ENCODE assay signal across 6 cellular contexts in genomic region chr5:75921011-75921410, GRCh38.
"Had no signal": no experiment of that assay in that cellular context is flagged by ENCODE, and none has a peak within 500 bp of the region (broad histone marks: within the 10 kb centered on the region; RNA-seq: fewer than 3 reads in every experiment).

No MANE protein-coding gene starts in this region.

- DNase-seq: IMR-90, KBM-7, KG1 had no signal

- H3K4me3 ChIP-seq: K562 had no signal

- FAIRE-seq: HepG2, K562 had no signal

- ATAC-seq: HepG2, K562 had no signal

- H3K27ac ChIP-seq: HL-60 had no signal
